In the genomic region with DNA sequence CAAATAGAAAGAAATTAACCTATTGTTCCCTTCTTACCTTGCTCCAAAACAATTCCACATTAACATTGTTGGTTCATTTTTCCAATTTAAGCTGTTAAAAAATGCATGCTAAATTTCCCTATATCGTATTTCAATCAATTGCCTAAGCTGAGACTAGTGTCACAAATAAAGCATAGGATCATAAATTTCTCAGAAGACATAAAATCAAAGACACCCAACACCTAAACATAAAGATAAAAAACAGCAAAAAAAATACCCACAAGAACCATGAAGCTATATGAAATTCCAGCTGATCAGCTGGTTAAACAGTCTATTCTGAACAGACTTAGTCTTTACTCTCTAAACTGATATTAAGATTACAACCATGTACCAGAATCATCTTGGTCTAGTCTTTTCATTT, we compare ENCODE assay signal across 25 cellular contexts. TPM values are rescaled to one million over a fixed set of nuclear protein-coding genes. Genes with fewer than 3 reads are reported as not detected.
DNase-seq lines count a peak whose midpoint lies in the region; ATAC-seq, FAIRE-seq and TF ChIP-seq lines count a peak whose summit lies in the region.
"Had no signal": no experiment of that assay in that cellular context is flagged by ENCODE, and none has a peak within 500 bp of the region (broad histone marks: within the 10 kb centered on the region; RNA-seq: fewer than 3 reads in every experiment).

No MANE protein-coding gene starts in this region.

- H3K4me3 ChIP-seq in transverse colon, result no peak overlapping the region
- H3K4me3 ChIP-seq: A549; BLaER1 treated with 17β-estradiol and CSF1 and Interleukin-3, amounts not matched to agents 10 nM and 100 nM had no signal

- H3K9me3 ChIP-seq in transverse colon, result peaks cover 0 to 2% of the 10 kb centered on the region in 2 donors
- H3K9me3 ChIP-seq: A549, Caco-2 had no signal

- intact Hi-C loops in transverse colon (cut with DNase I; ENCODE audit: low total_unique reads), result loop anchor here (10.0 kb wide), 1 partner anchor 215 kb away; no protein-coding TSS in a partner anchor

- no peak overlapping the region for H3K27ac ChIP-seq in transverse colon
- H3K27ac ChIP-seq: 22Rv1; A549; BLaER1 treated with 17β-estradiol and CSF1 and Interleukin-3, amounts not matched to agents 10 nM and 100 nM; C4-2B had no signal

- no peaks in the 10 kb centered on the region for H3K27me3 Mint-ChIP-seq in central memory CD8-positive, alpha-beta T cell
- H3K27me3 Mint-ChIP-seq: B cell; CD4-positive, alpha-beta T cell had no signal

- TF ChIP-seq EP300 in transverse colon (IDR thresholded peaks at IDR 0.05; ENCODE audit: low read depth), result no peak

- WGBS in transverse colon (ENCODE audit: low coverage in 1 of 2), 2 donors, result 83 to 97% methylated on average over 1 of the region's 1 CpG

- POLR2A ChIA-PET in HEK293T (lab: Yijun Ruan, JAX), result no interaction called here

- DNase-seq in D721Med (ENCODE audit: insufficient read length, low spot score), result no peak
- DNase-seq in HEK293T (ENCODE audit: extremely low spot score), result no peak
- no peak for DNase-seq in central memory CD8-positive, alpha-beta T cell (ENCODE audit: low spot score in 2 of 2)
- no peak for DNase-seq in GDM1 (lab: John Stamatoyannopoulos, UW)
- DNase-seq in transverse colon, result no peak
- DNase-seq: AML-193; Caco-2; Calu3; CD4-positive, alpha-beta T cell; CD8-positive, alpha-beta T cell; DMS 273 treated with DMSO at 0.1 percent for 48 hours; DMS153; DMS53; DMS79; DND-41; EL; GF-D8 had no signal

- in situ Hi-C loops in transverse colon (cut with MboI; ENCODE audit: low pct_ligation_motif_present in 1 of 4, low pct_unique_long_range_greater_than_20kb in 1 of 4, low sequenced_read_pairs in 3 of 4), result no loop called here

- TF ChIP-seq CTCF in D721Med (IDR thresholded peaks at IDR 0.05; ENCODE audit: insufficient read depth, missing control alignments) (no peak), transverse colon (IDR thresholded peaks at IDR 0.05) (no peak)

- peaks cover 0 to 3% (median 0%) of the 10 kb centered on the region in 4 donors for H3K36me3 ChIP-seq in transverse colon

- peak; percentile 46 for FAIRE-seq in D721Med (lab: Jason Lieb, UNC)
- FAIRE-seq: A549, GM12891, GM19239 had no signal

- H3K4me1 Mint-ChIP-seq in central memory CD8-positive, alpha-beta T cell, result peaks cover 38% of the 10 kb centered on the region
- H3K4me1 Mint-ChIP-seq: B cell had no signal

- H3K27ac Mint-ChIP-seq in central memory CD8-positive, alpha-beta T cell (ENCODE audit: low read depth), result peak overlapping the region; percentile 14
- H3K27ac Mint-ChIP-seq: B cell; CD4-positive, alpha-beta T cell; CD8-positive, alpha-beta T cell had no signal

- no peaks in the 10 kb centered on the region for H3K27me3 ChIP-seq in transverse colon
- H3K27me3 ChIP-seq: BLaER1 treated with 17β-estradiol and CSF1 and Interleukin-3, amounts not matched to agents 10 nM and 100 nM had no signal

- no peak for ATAC-seq in central memory CD8-positive, alpha-beta T cell (replicated peaks; ENCODE audit: extremely low read depth, poor library complexity, severe bottlenecking)
- ATAC-seq in GM21367 (IDR thresholded peaks at IDR 0.05; ENCODE audit: unreplicated experiment), result no peak
- ATAC-seq: A549; CD8-positive, alpha-beta T cell had no signal

- H3K9me3 Mint-ChIP-seq in central memory CD8-positive, alpha-beta T cell, result peaks cover under 1% of the 10 kb centered on the region

- H3K4me3 Mint-ChIP-seq in central memory CD8-positive, alpha-beta T cell, result no peak overlapping the region
- H3K4me3 Mint-ChIP-seq: B cell; CD4-positive, alpha-beta T cell; CD8-positive, alpha-beta T cell had no signal

- TF ChIP-seq POLR2A in transverse colon (IDR thresholded peaks at IDR 0.05), result no peak

- peaks cover 13% of the 10 kb centered on the region for H3K36me3 Mint-ChIP-seq in central memory CD8-positive, alpha-beta T cell (ENCODE audit: insufficient read depth)

- H3K4me1 ChIP-seq in transverse colon, result no peaks in the 10 kb centered on the region
- H3K4me1 ChIP-seq: BLaER1 treated with 17β-estradiol and CSF1 and Interleukin-3, amounts not matched to agents 10 nM and 100 nM; Caco-2 had no signal

- CTCF ChIA-PET in HEK293T (lab: Yijun Ruan, JAX), result no interaction called here

TF ChIP-seq in HEK293T, 16 proteins besides CTCF, POLR2A, EP300 and RAD21:
- 0 out of 2 replicates have a peak, but pooled peaks have one; percentile 45 for TF ChIP-seq ZNF384 (IDR thresholded peaks at IDR 0.05)
- no peak for TF ChIP-seq BHLHE40 (IDR thresholded peaks at IDR 0.05; ENCODE audit: borderline replicate concordance)
- TF ChIP-seq NFRKB (IDR thresholded peaks at IDR 0.05), result no peak
- no peak for TF ChIP-seq FOXM1 (IDR thresholded peaks at IDR 0.05; ENCODE audit: borderline replicate concordance)
- TF ChIP-seq FOXK2 (IDR thresholded peaks at IDR 0.05), result no peak
- TF ChIP-seq CTBP1 (IDR thresholded peaks at IDR 0.05; ENCODE audit: borderline replicate concordance), result no peak
- no peak for TF ChIP-seq FOXA1 (IDR thresholded peaks at IDR 0.05)
- TF ChIP-seq, protein P1, sequence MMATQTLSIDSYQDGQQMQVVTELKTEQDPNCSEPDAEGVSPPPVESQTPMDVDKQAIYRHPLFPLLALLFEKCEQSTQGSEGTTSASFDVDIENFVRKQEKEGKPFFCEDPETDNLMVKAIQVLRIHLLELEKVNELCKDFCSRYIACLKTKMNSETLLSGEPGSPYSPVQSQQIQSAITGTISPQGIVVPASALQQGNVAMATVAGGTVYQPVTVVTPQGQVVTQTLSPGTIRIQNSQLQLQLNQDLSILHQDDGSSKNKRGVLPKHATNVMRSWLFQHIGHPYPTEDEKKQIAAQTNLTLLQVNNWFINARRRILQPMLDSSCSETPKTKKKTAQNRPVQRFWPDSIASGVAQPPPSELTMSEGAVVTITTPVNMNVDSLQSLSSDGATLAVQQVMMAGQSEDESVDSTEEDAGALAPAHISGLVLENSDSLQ (IDR thresholded peaks at IDR 0.05), result peak; percentile 68

RNA-seq across cellular contexts. Expression of a gene that starts 32.3 kb away (rescaled TPM):
- total RNA-seq in transverse colon, result 10 to 100 TPM in 3 of 4 donors, 1 to 10 TPM in 1; 9.7 to 48.4 (median 38.6) TPM
